Comparison of ENCODE assay signal across 6 cellular contexts in the genomic region with DNA sequence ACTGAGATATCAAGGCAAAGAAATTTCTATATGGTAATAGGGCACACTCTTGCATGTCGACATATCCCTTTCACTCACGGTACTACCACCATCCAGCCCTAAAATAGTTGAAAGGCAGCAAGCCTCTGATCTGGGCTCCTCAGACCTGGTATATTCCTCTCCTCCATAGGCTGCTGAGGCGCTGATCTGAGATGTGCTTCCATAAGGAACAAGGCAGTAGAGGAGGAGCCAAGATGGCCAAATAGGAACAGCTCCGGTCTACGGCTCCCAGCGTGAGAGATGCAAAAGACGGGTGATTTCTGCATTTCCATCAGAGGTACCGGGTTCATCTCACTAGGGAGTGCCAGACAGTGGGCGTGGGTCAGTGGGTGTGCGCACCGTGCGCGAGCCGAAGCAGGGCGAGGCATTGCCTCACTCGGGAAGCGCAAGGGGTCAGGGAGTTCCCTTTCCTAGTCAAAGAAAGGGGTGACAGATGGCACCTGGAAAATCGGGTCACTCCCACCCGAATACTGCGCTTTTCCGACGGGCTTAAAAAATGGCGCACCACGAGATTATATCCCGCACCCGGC. TPM values are rescaled to one million over a fixed set of nuclear protein-coding genes. Genes with fewer than 3 reads are reported as not detected.
DNase-seq lines count a peak whose midpoint lies in the region; ATAC-seq, FAIRE-seq and TF ChIP-seq lines count a peak whose summit lies in the region.
"Not testable (repeated sequence)": the region's sequence is repeated elsewhere in the genome, so short reads cannot be mapped to it uniquely, and the experiment has no call there.

No MANE protein-coding gene starts in this region.

- 21% methylated on average over 19 of the region's 26 CpGs for WGBS in K562 (ENCODE audit: insufficient coverage, low coverage, missing lambda C conversion rate)

- TF ChIP-seq CTCF in K562 (IDR thresholded peaks at IDR 0.05 in 2 of 3, conservative IDR thresholded peaks at IDR 0.05 in 1 of 3; ENCODE audit: insufficient read depth in 2 of 3, low read depth in 1 of 3, low read length in 3 of 3), result not testable (repeated sequence)

- not testable (repeated sequence) for H3K4me1 ChIP-seq in ES-I3 (ENCODE audit: insufficient read depth, low read length); HUES6 (ENCODE audit: control insufficient read depth, insufficient read depth, low read length); K562 (replicated peaks in 1 of 2; ENCODE audit: control insufficient read depth in 2 of 2, insufficient read depth in 2 of 2, low read length in 2 of 2)

- not testable (repeated sequence) for H4K20me1 ChIP-seq in K562 (replicated peaks; ENCODE audit: control insufficient read depth, insufficient read depth, low read length)

- TF ChIP-seq EP300 in K562 (IDR thresholded peaks at IDR 0.05; ENCODE audit: low read length), result not testable (repeated sequence)

- intact Hi-C loops in K562 (cut with micrococcal nuclease), result not testable (repeated sequence)

- H3K9ac ChIP-seq in ES-I3 (ENCODE audit: low read depth, low read length), result peak overlapping the region; percentile 40; the same call in 1 of the 2 replicates
- H3K9ac ChIP-seq in HUES6 (ENCODE audit: low read length), result not testable (repeated sequence)
- peak overlapping the region in 1 of 2 experiments; percentile 65; a peak in 2 of 4 replicates for H3K9ac ChIP-seq in K562 (ENCODE audit: insufficient read depth in 1 of 2, low read depth in 2 of 2, low read length in 2 of 2)

- in situ Hi-C loops in K562 (cut with MboI), result not testable (repeated sequence)

- TF ChIP-seq POLR2A in K562 (conservative IDR thresholded peaks at IDR 0.05), result not testable (repeated sequence)

- H3K27ac ChIP-seq in HUES6 (ENCODE audit: low read depth, low read length); K562 (ENCODE audit: extremely low read depth, low read depth, low read length): not testable (repeated sequence)

- not testable (repeated sequence) for H3K36me3 ChIP-seq in ES-I3 (ENCODE audit: insufficient read depth, low read length); HUES6 (ENCODE audit: control insufficient read depth, insufficient read depth, low read length); K562 (ENCODE audit: control insufficient read depth, insufficient read depth, low read length)

- H3K79me2 ChIP-seq in K562 (ENCODE audit: control insufficient read depth, insufficient read depth, low read length), result not testable (repeated sequence)

- peak overlapping the region; percentile 79 for H3K4me2 ChIP-seq in K562 (ENCODE audit: insufficient read depth, low read length)

- not testable (repeated sequence) for H3K9me1 ChIP-seq in K562 (ENCODE audit: control insufficient read depth, insufficient read depth, low read length)

- DNase-seq in NCI-H2171 treated with DMSO at 0.1 percent for 48 hours (lab: John Stamatoyannopoulos, UW) (peak; percentile 59), NCI-H748 (lab: John Stamatoyannopoulos, UW; ENCODE audit: unreplicated experiment) (peak; percentile 24), islet precursor cell (peak; percentile 55)
- DNase-seq in K562 (ENCODE audit: extremely low read depth in 1 of 4, low spot score in 3 of 4), result not testable (repeated sequence)

- not testable (repeated sequence) for H3K27me3 ChIP-seq in HUES6 (ENCODE audit: control insufficient read depth, insufficient read depth, low read length); K562 (ENCODE audit: control insufficient read depth in 2 of 2, insufficient read depth in 2 of 2, low read length in 2 of 2)

- POLR2A ChIA-PET in K562 (lab: Yijun Ruan, JAX), result interaction anchor here (0.6 kb wide), 1 partner anchor 26 kb away, joined by 3 read pairs; no protein-coding TSS in a partner anchor

- not testable (repeated sequence) for FAIRE-seq in K562 (lab: Jason Lieb, UNC)

- not testable (repeated sequence) for BruUV-seq in K562 (replicated peaks; lab: Mats Ljungman, UMichigan)

- not testable (repeated sequence) for TF ChIP-seq RAD21 in K562 (CRISPR knock-in tag; conservative IDR thresholded peaks at IDR 0.05 in 1 of 2, IDR thresholded peaks at IDR 0.05 in 1 of 2)

- H3K4me3 ChIP-seq in HUES6 (ENCODE audit: low read depth, low read length) (peak overlapping the region; percentile 38; the same call in 1 of the 2 replicates), K562 (peak overlapping the region; percentile 37)

- CTCF ChIA-PET in K562 (lab: Yijun Ruan, JAX; ENCODE audit: low intra/inter-chr PET ratio), result interaction anchor here (0.5 kb wide), 1 partner anchor 12 kb away, joined by 3 read pairs; no protein-coding TSS in a partner anchor

- H2AFZ ChIP-seq in K562 (ENCODE audit: low read depth, low read length), result peak overlapping the region; percentile 81

- H3K9me3 ChIP-seq in ES-I3 (ENCODE audit: control insufficient read depth, insufficient read depth, low read length); HUES6 (ENCODE audit: control insufficient read depth, insufficient read depth, low read depth, low read length); K562 (replicated peaks; ENCODE audit: control insufficient read depth, insufficient read depth, low read depth, low read length): not testable (repeated sequence)

- ATAC-seq in K562, result peak; percentile 72

TF ChIP-seq in K562, 482 proteins besides CTCF, POLR2A, EP300 and RAD21:
- peak; percentile 34 for TF ChIP-seq CTBP1 (IDR thresholded peaks at IDR 0.05; ENCODE audit: borderline replicate concordance)
- peak; percentile 33 to 46; a peak in 2 of 4 replicates for TF ChIP-seq NRF1 (conservative IDR thresholded peaks at IDR 0.05 in 1 of 2, IDR thresholded peaks at IDR 0.05 in 1 of 2)

RNA-seq across cellular contexts. Expression of a gene that starts 27.1 kb away (rescaled TPM):
- total RNA-seq in K562 (2011; cell fraction: chromatin; rRNA removed; ENCODE audit: low replicate concordance), result 5.4 and 20.3 TPM in 2 replicates
- 3.2 and 5.7 TPM in 2 replicates for total RNA-seq in K562 (2011; cell fraction: nucleolus; rRNA removed)
- total RNA-seq in K562 (2011; cell fraction: nucleoplasm; rRNA removed), result 10.4 and 16.7 TPM in 2 replicates
- total RNA-seq in K562 (2014; rRNA removed) (16.2 and 17.8 TPM in 2 replicates), K562 (2014; rRNA removed; fragmentation: Illumina TruSeq; extraction: Trizol) (19.8 and 25.5 TPM in 2 replicates), K562 (2015; rRNA removed; fragmentation: Illumina TruSeq; extraction: Trizol) (15.3 and 15.9 TPM in 2 replicates), K562 (2021) (20.4 and 26.6 TPM in 2 replicates)
- polyA plus RNA-seq in K562 (2011; rRNA removed) (1.5 and 2.6 TPM in 2 replicates), K562 (2014; fragmentation: Illumina TruSeq; extraction: Trizol) (19.3 and 20.3 TPM in 2 replicates), K562 (2014; fragmentation: Nextera tagmentation; extraction: Ambion mirVana) (1 to 10 TPM; 3.5 TPM), K562 (2014; rRNA removed) (12.4 and 16.2 TPM in 2 replicates)
- polyA plus RNA-seq in K562 (2011; cell fraction: cytosol; rRNA removed), result 0.73 and 1.7 TPM in 2 replicates
- 2.3 and 4.7 TPM in 2 replicates for polyA plus RNA-seq in K562 (2011; cell fraction: nucleus; rRNA removed)
- polyA plus RNA-seq in K562 (2012), result 12.0 and 48.0 TPM in 2 replicates
- polyA minus RNA-seq in K562 (2011; rRNA and poly(A)+ RNA removed), result 2.2 and 5.9 TPM in 2 replicates
- 1.3 and 2.1 TPM in 2 replicates for polyA minus RNA-seq in K562 (2011; cell fraction: cytosol; rRNA and poly(A)+ RNA removed)
- 2.3 and 8.1 TPM in 2 replicates for polyA minus RNA-seq in K562 (2011; cell fraction: nucleus; rRNA and poly(A)+ RNA removed)

RNA-seq across cellular contexts. Expression of a gene that starts 44.0 kb away (rescaled TPM):
- total RNA-seq in K562 (2011; cell fraction: chromatin; rRNA removed; ENCODE audit: low replicate concordance), result 13.5 and 31.5 TPM in 2 replicates
- 8.2 and 8.8 TPM in 2 replicates for total RNA-seq in K562 (2011; cell fraction: nucleolus; rRNA removed)
- total RNA-seq in K562 (2011; cell fraction: nucleoplasm; rRNA removed), result 15.3 and 23.7 TPM in 2 replicates
- total RNA-seq in K562 (2014; rRNA removed), result 16.1 and 16.2 TPM in 2 replicates
- 33.1 and 39.8 TPM in 2 replicates for total RNA-seq in K562 (2014; rRNA removed; fragmentation: Illumina TruSeq; extraction: Trizol)
- 29.7 and 32.9 TPM in 2 replicates for total RNA-seq in K562 (2015; rRNA removed; fragmentation: Illumina TruSeq; extraction: Trizol)
- total RNA-seq in K562 (2021), result 36.4 and 40.0 TPM in 2 replicates
- 56.6 and 66.5 TPM in 2 replicates for polyA plus RNA-seq in K562 (2011; rRNA removed)
- polyA plus RNA-seq in K562 (2011; cell fraction: cytosol; rRNA removed), result 11.4 and 29.4 TPM in 2 replicates
- polyA plus RNA-seq in K562 (2011; cell fraction: nucleus; rRNA removed), result 10.9 and 20.0 TPM in 2 replicates
- polyA plus RNA-seq in K562 (2012), result 28.6 and 34.4 TPM in 2 replicates
- 49.7 and 53.3 TPM in 2 replicates for polyA plus RNA-seq in K562 (2014; fragmentation: Illumina TruSeq; extraction: Trizol)
- polyA plus RNA-seq in K562 (2014; fragmentation: Nextera tagmentation; extraction: Ambion mirVana), result 1 to 10 TPM; 7.1 to 7.9 TPM
- polyA plus RNA-seq in K562 (2014; rRNA removed), result 23.9 TPM in 2 replicates
- 174 and 201 TPM in 2 replicates for polyA minus RNA-seq in K562 (2011; rRNA and poly(A)+ RNA removed)
- 32.2 and 48.1 TPM in 2 replicates for polyA minus RNA-seq in K562 (2011; cell fraction: cytosol; rRNA and poly(A)+ RNA removed)
- polyA minus RNA-seq in K562 (2011; cell fraction: nucleus; rRNA and poly(A)+ RNA removed), result 8.3 and 18.8 TPM in 2 replicates
